Comparison of ENCODE assay signal across 34 cellular contexts in genomic region chr1:220280249-220280648, GRCh38.
"Had no signal": no experiment of that assay in that cellular context is flagged by ENCODE, and none has a peak within 500 bp of the region (broad histone marks: within the 10 kb centered on the region; RNA-seq: fewer than 3 reads in every experiment).

No MANE protein-coding gene starts in this region.

- FAIRE-seq: bronchial epithelial cell, TTC549 had no signal

- H3K27ac Mint-ChIP-seq: activated B cell treated with CpG ODN at 0.5 μM for 24 hours; activated CD4-positive, alpha-beta memory T cell treated with anti-CD3 and anti-CD28 coated beads for 36 hours; activated CD4-positive, alpha-beta T cell treated with anti-CD3 and anti-CD28 coated beads, Interleukin-2, amount 10 ng/mL, durations not matched to agents 24 days and 14 days; activated CD8-positive, alpha-beta T cell treated with anti-CD3 and anti-CD28 coated beads for 36 hours; activated naive CD4-positive, alpha-beta T cell treated with anti-CD3 and anti-CD28 coated beads, Interleukin-2, amount 10 ng/mL, durations not matched to agents 7 days and 5 days; activated naive CD4-positive, alpha-beta T cell treated with anti-CD3 and anti-CD28 coated beads, Interleukin-2, amount 50 U/mL, for 24 hours; activated naive CD8-positive, alpha-beta T cell; activated naive CD8-positive, alpha-beta T cell treated with anti-CD3 and anti-CD28 coated beads, Interleukin-2, amount 10 ng/mL, durations not matched to agents 7 days and 5 days; activated naive CD8-positive, alpha-beta T cell treated with anti-CD3 and anti-CD28 coated beads, Interleukin-2, amount 50 U/mL, for 24 hours; activated T-cell treated with anti-CD3 and anti-CD28 coated beads, Interleukin-2, amount 50 U/mL, for 24 hours; activated T-helper 2 cell treated with anti-CD3 and anti-CD28 coated beads, Interferon-gamma antibody, Interleukin-2, Interleukin-4, amounts not matched to agents 10 μg/mL and 5 μg/mL and 100 μg/mL, durations not matched to agents 14 hours and 24 hours and 36 hours; brain; T-helper 2 cell treated with Interferon-gamma antibody and Interleukin-4, amounts not matched to agents 5 μg/mL and 100 μg/mL, for 36 hours had no signal

- H3K27me3 ChIP-seq: ascending aorta, cardiac muscle cell, colonic mucosa had no signal

- H3K4me3 Mint-ChIP-seq: activated B cell treated with CpG ODN at 0.5 μM for 24 hours; activated CD4-positive, alpha-beta memory T cell treated with anti-CD3 and anti-CD28 coated beads for 36 hours; activated CD4-positive, alpha-beta T cell treated with anti-CD3 and anti-CD28 coated beads, Interleukin-2, amount 10 ng/mL, durations not matched to agents 24 days and 14 days; activated CD8-positive, alpha-beta T cell treated with anti-CD3 and anti-CD28 coated beads for 36 hours; activated naive CD4-positive, alpha-beta T cell treated with anti-CD3 and anti-CD28 coated beads, Interleukin-2, amount 10 ng/mL, durations not matched to agents 7 days and 5 days; activated naive CD4-positive, alpha-beta T cell treated with anti-CD3 and anti-CD28 coated beads, Interleukin-2, amount 50 U/mL, for 24 hours; activated naive CD8-positive, alpha-beta T cell; activated naive CD8-positive, alpha-beta T cell treated with anti-CD3 and anti-CD28 coated beads, Interleukin-2, amount 10 ng/mL, durations not matched to agents 7 days and 5 days; activated naive CD8-positive, alpha-beta T cell treated with anti-CD3 and anti-CD28 coated beads, Interleukin-2, amount 50 U/mL, for 24 hours; activated T-cell treated with anti-CD3 and anti-CD28 coated beads, Interleukin-2, amount 50 U/mL, for 24 hours; brain; central memory CD8-positive, alpha-beta T cell; T-helper 2 cell treated with Interferon-gamma antibody and Interleukin-4, amounts not matched to agents 5 μg/mL and 100 μg/mL, for 36 hours had no signal

- ATAC-seq: activated CD8-positive, alpha-beta T cell treated with anti-CD3 and anti-CD28 coated beads for 36 hours; activated naive CD8-positive, alpha-beta T cell treated with anti-CD3 and anti-CD28 coated beads, Interleukin-2, amount 50 U/mL, for 24 hours had no signal

- H3K27ac ChIP-seq: ascending aorta, cardiac muscle cell, colonic mucosa, VCaP had no signal

- H3K27me3 Mint-ChIP-seq: activated naive CD8-positive, alpha-beta T cell; activated T-cell treated with anti-CD3 and anti-CD28 coated beads, Interleukin-2, amount 50 U/mL, for 24 hours had no signal

- H3K4me1 ChIP-seq: ascending aorta, colonic mucosa had no signal

- H3K9me3 ChIP-seq: ascending aorta, colonic mucosa had no signal

- H3K4me1 Mint-ChIP-seq: activated B cell treated with CpG ODN at 0.5 μM for 24 hours; activated CD4-positive, alpha-beta T cell treated with anti-CD3 and anti-CD28 coated beads, Interleukin-2, amount 10 ng/mL, durations not matched to agents 24 days and 14 days; activated naive CD4-positive, alpha-beta T cell treated with anti-CD3 and anti-CD28 coated beads, Interleukin-2, amount 10 ng/mL, durations not matched to agents 7 days and 5 days; activated naive CD4-positive, alpha-beta T cell treated with anti-CD3 and anti-CD28 coated beads, Interleukin-2, amount 50 U/mL, for 24 hours; activated naive CD8-positive, alpha-beta T cell treated with anti-CD3 and anti-CD28 coated beads, Interleukin-2, amount 10 ng/mL, durations not matched to agents 7 days and 5 days; activated naive CD8-positive, alpha-beta T cell treated with anti-CD3 and anti-CD28 coated beads, Interleukin-2, amount 50 U/mL, for 24 hours; central memory CD8-positive, alpha-beta T cell had no signal

- H3K9me3 Mint-ChIP-seq: activated B cell treated with CpG ODN at 0.5 μM for 24 hours; activated CD4-positive, alpha-beta memory T cell treated with anti-CD3 and anti-CD28 coated beads for 36 hours; activated CD4-positive, alpha-beta T cell treated with anti-CD3 and anti-CD28 coated beads, Interleukin-2, amount 10 ng/mL, durations not matched to agents 24 days and 14 days; activated CD8-positive, alpha-beta T cell treated with anti-CD3 and anti-CD28 coated beads for 36 hours; activated naive CD4-positive, alpha-beta T cell treated with anti-CD3 and anti-CD28 coated beads, Interleukin-2, amount 10 ng/mL, durations not matched to agents 7 days and 5 days; activated naive CD4-positive, alpha-beta T cell treated with anti-CD3 and anti-CD28 coated beads, Interleukin-2, amount 50 U/mL, for 24 hours; activated naive CD8-positive, alpha-beta T cell treated with anti-CD3 and anti-CD28 coated beads, Interleukin-2, amount 10 ng/mL, durations not matched to agents 7 days and 5 days; activated naive CD8-positive, alpha-beta T cell treated with anti-CD3 and anti-CD28 coated beads, Interleukin-2, amount 50 U/mL, for 24 hours; activated T-cell treated with anti-CD3 and anti-CD28 coated beads, Interleukin-2, amount 50 U/mL, for 24 hours; activated T-helper 2 cell treated with anti-CD3 and anti-CD28 coated beads, Interferon-gamma antibody, Interleukin-2, Interleukin-4, amounts not matched to agents 10 μg/mL and 5 μg/mL and 100 μg/mL, durations not matched to agents 14 hours and 24 hours and 36 hours; central memory CD8-positive, alpha-beta T cell; T-helper 2 cell treated with Interferon-gamma antibody and Interleukin-4, amounts not matched to agents 5 μg/mL and 100 μg/mL, for 36 hours had no signal

- H3K36me3 ChIP-seq: ascending aorta, cardiac muscle cell, colonic mucosa had no signal

- H3K36me3 Mint-ChIP-seq: activated CD4-positive, alpha-beta memory T cell treated with anti-CD3 and anti-CD28 coated beads for 36 hours; activated naive CD4-positive, alpha-beta T cell treated with anti-CD3 and anti-CD28 coated beads, Interleukin-2, amount 10 ng/mL, durations not matched to agents 7 days and 5 days; activated naive CD4-positive, alpha-beta T cell treated with anti-CD3 and anti-CD28 coated beads, Interleukin-2, amount 50 U/mL, for 24 hours; activated naive CD8-positive, alpha-beta T cell; activated naive CD8-positive, alpha-beta T cell treated with anti-CD3 and anti-CD28 coated beads, Interleukin-2, amount 10 ng/mL, durations not matched to agents 7 days and 5 days; brain had no signal

- DNase-seq: activated B cell treated with CpG ODN at 0.5 μM for 24 hours; activated CD4-positive, alpha-beta memory T cell treated with anti-CD3 and anti-CD28 coated beads for 36 hours; activated CD4-positive, alpha-beta T cell treated with anti-CD3 and anti-CD28 coated beads for 4 hours; activated CD4-positive, alpha-beta T cell treated with anti-CD3 and anti-CD28 coated beads, Interleukin-2, amount 10 ng/mL, durations not matched to agents 24 days and 14 days; activated CD4-positive, alpha-beta T cell treated with anti-CD3 and anti-CD28 coated beads, Interleukin-2, amount 50 U/mL, for 1 hour; activated CD4-positive, alpha-beta T cell treated with anti-CD3 and anti-CD28 coated beads, Interleukin-2, amount 50 U/mL, for 4 hours; activated CD4-positive, CD25-positive, alpha-beta regulatory T cell treated with anti-CD3 and anti-CD28 coated beads, Interleukin-2, amount 50 U/mL, for 72 hours; activated CD8-positive, alpha-beta memory T cell treated with anti-CD3 and anti-CD28 coated beads, Interleukin-2, amount 50 U/mL, for 4 hours; activated CD8-positive, alpha-beta T cell treated with anti-CD3 and anti-CD28 coated beads for 36 hours; activated effector memory CD4-positive, alpha-beta T cell treated with Interleukin-2 at 50 U/mL for 16 hours; activated gamma-delta T cell; activated naive CD4-positive, alpha-beta T cell treated with anti-CD3 and anti-CD28 coated beads, Interleukin-2, amount 10 ng/mL, durations not matched to agents 7 days and 5 days; activated naive CD4-positive, alpha-beta T cell treated with Interleukin-2 at 50 U/mL for 16 hours; activated naive CD8-positive, alpha-beta T cell treated with anti-CD3 and anti-CD28 coated beads, Interleukin-2, amount 10 ng/mL, durations not matched to agents 7 days and 5 days; activated naive CD8-positive, alpha-beta T cell treated with anti-CD3 and anti-CD28 coated beads, Interleukin-2, amount 50 U/mL, for 24 hours; activated T-cell treated with anti-CD3 and anti-CD28 coated beads, Interleukin-2, amount 50 U/mL, for 24 hours; activated T-cell treated with anti-CD3 and anti-CD28 coated beads, Interleukin-2, amount 50 U/mL, for 48 hours; amygdala; anterior cingulate cortex; cerebellar nuclear complex; colonic mucosa; T-helper 2 cell; T-helper 9 cell had no signal

- H3K4me3 ChIP-seq: ascending aorta, cardiac muscle cell, colonic mucosa had no signal
